Comparison of ENCODE assay signal across 8 cellular contexts in the genomic region with DNA sequence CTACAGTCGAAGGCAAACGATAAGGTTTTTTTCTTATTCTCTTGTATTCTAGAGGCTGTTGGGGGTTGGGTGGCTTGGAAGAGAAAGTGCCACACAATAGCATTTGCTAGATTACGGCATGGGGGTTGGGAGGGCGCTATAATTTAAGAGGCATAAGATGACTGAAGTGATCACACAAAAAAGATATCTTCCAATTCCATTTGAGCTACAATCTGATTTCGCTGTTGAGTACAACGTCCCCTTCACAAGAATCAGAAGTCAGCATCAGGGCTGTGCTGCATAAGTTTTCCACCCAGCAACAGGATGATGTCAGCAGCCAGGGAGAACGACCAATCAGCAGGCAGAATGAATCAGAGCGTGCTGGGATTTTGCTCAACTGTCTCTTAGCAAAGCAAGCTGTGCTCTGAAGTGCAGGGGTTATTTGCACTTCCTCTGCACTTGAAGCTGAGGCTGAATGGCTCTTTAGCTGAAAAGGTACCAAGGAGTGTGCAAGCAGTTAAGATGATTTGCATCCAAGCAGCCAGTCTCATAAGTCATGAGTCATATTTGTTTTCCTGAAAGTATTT. TPM values are rescaled to one million over a fixed set of nuclear protein-coding genes. Genes with fewer than 3 reads are reported as not detected.
DNase-seq lines count a peak whose midpoint lies in the region; ATAC-seq and TF ChIP-seq lines count a peak whose summit lies in the region.

No MANE protein-coding gene starts in this region.

- peak overlapping the region; percentile 69 for H3K4me3 Mint-ChIP-seq in activated naive CD4-positive, alpha-beta T cell treated with anti-CD3 and anti-CD28 coated beads, Interleukin-2, amount 10 ng/mL, durations not matched to agents 7 days and 5 days

- peak; percentile 52 for DNase-seq in DND-41
- peak; percentile 92 for DNase-seq in GM23248
- peak; percentile 22 for DNase-seq in LoVo (ENCODE audit: low spot score)
- peak; percentile 93 for DNase-seq in SIG-M5 treated with dmso at 0.1 percent for 504 hours (lab: John Stamatoyannopoulos, UW; ENCODE audit: unreplicated experiment)
- DNase-seq in activated naive CD4-positive, alpha-beta T cell treated with anti-CD3 and anti-CD28 coated beads, Interleukin-2, amount 10 ng/mL, durations not matched to agents 7 days and 5 days = peak; percentile 90
- peak; percentile 86 for DNase-seq in germinal center (ENCODE audit: low spot score)
- peak; percentile 18 to 94 (median 78) for DNase-seq in nucleus accumbens (lab: John Stamatoyannopoulos, UW)
- peak; percentile 82 for DNase-seq in suprapubic skin (ENCODE audit: low spot score in 2 of 2)

- H3K27ac ChIP-seq in DND-41 (ENCODE audit: low read length) (no peak overlapping the region), GM23248 (peak overlapping the region; percentile 7; the same call in 1 of the 2 replicates), suprapubic skin (peak overlapping the region; percentile 68)

- H3K9me3 Mint-ChIP-seq in activated naive CD4-positive, alpha-beta T cell treated with anti-CD3 and anti-CD28 coated beads, Interleukin-2, amount 10 ng/mL, durations not matched to agents 7 days and 5 days = peaks cover 7% of the 10 kb centered on the region

- H3K4me1 ChIP-seq in DND-41 (ENCODE audit: insufficient read depth, low read length) = peaks cover 18% of the 10 kb centered on the region
- H3K4me1 ChIP-seq in GM23248 (ENCODE audit: insufficient read depth) = peaks cover 8% of the 10 kb centered on the region; the same call in 1 of the 2 replicates
- peaks cover 37% of the 10 kb centered on the region for H3K4me1 ChIP-seq in suprapubic skin

- H3F3A ChIP-seq in GM23248 (ENCODE audit: insufficient read depth) = no peaks in the 10 kb centered on the region

- TF ChIP-seq EP300 in suprapubic skin (IDR thresholded peaks at IDR 0.05) = no peak

- no peak for TF ChIP-seq CTCF in DND-41 (IDR thresholded peaks at IDR 0.05; ENCODE audit: borderline replicate concordance, extremely low read depth, low read length, poor library complexity, severe bottlenecking)
- TF ChIP-seq CTCF in suprapubic skin (IDR thresholded peaks at IDR 0.05) = no peak

- H3K4me3 ChIP-seq in DND-41 (ENCODE audit: low read depth in 1 of 2, low read length in 2 of 2) (peak overlapping the region in 1 of 2 experiments; percentile 48; a peak in 2 of 4 replicates), GM23248 (peak overlapping the region; percentile 65), suprapubic skin (peak overlapping the region; percentile 34)

- ATAC-seq in DND-41 (ENCODE audit: insufficient read depth, low read depth) = peak; percentile 98

- H3K79me2 ChIP-seq in DND-41 (ENCODE audit: insufficient read depth, low read length) = no peaks in the 10 kb centered on the region
- H3K79me2 ChIP-seq in GM23248 (ENCODE audit: insufficient read depth) = no peaks in the 10 kb centered on the region

- H3K9me3 ChIP-seq in DND-41 (ENCODE audit: insufficient read depth, low read length, severe bottlenecking) (no peaks in the 10 kb centered on the region), GM23248 (ENCODE audit: low read depth) (no peaks in the 10 kb centered on the region), suprapubic skin (no peaks in the 10 kb centered on the region)

- in situ Hi-C loops in GM23248 (cut with MboI) = no loop called here

- 9 to 10% methylated on average over 8 of the region's 8 CpGs for WGBS in GM23248 (ENCODE audit: low coverage in 1 of 2, low lambda C conversion rate in 2 of 2, missing lambda C conversion rate in 2 of 2), 2 experiments
- WGBS in suprapubic skin = 8% methylated on average over 8 of the region's 8 CpGs

- H3K27me3 Mint-ChIP-seq in activated naive CD4-positive, alpha-beta T cell treated with anti-CD3 and anti-CD28 coated beads, Interleukin-2, amount 10 ng/mL, durations not matched to agents 7 days and 5 days = no peaks in the 10 kb centered on the region

- peaks cover 3% of the 10 kb centered on the region for H3K36me3 Mint-ChIP-seq in activated naive CD4-positive, alpha-beta T cell treated with anti-CD3 and anti-CD28 coated beads, Interleukin-2, amount 10 ng/mL, durations not matched to agents 7 days and 5 days

- CTCF ChIA-PET in activated naive CD4-positive, alpha-beta T cell treated with anti-CD3 and anti-CD28 coated beads, Interleukin-2, amount 10 ng/mL, durations not matched to agents 7 days and 5 days (lab: Charles Lee) = interaction anchor here (0.8 to 3.2 kb wide), 5 partner anchors 9 to 451 kb away, joined by 3 to 22 read pairs (median 6); a partner anchor contains a TSS

- H4K20me1 ChIP-seq in DND-41 (ENCODE audit: insufficient read depth, low read length) = no peaks in the 10 kb centered on the region
- H4K20me1 ChIP-seq in GM23248 (ENCODE audit: insufficient read depth) = no peaks in the 10 kb centered on the region

- peak overlapping the region; percentile 24; the same call in 1 of the 2 replicates for H3K9ac ChIP-seq in DND-41 (ENCODE audit: low read depth, low read length)
- H3K9ac ChIP-seq in GM23248 = peak overlapping the region; percentile 45

- H3K27me3 ChIP-seq in DND-41 (ENCODE audit: insufficient read depth, low read length, poor library complexity) (no peaks in the 10 kb centered on the region), GM23248 (replicated peaks; ENCODE audit: insufficient read depth) (no peaks in the 10 kb centered on the region), suprapubic skin (no peaks in the 10 kb centered on the region)

- H2AFZ ChIP-seq in DND-41 (ENCODE audit: low read depth, low read length) (peak overlapping the region; percentile 57), GM23248 (peak overlapping the region; percentile 79)

- H3K27ac Mint-ChIP-seq in activated naive CD4-positive, alpha-beta T cell treated with anti-CD3 and anti-CD28 coated beads, Interleukin-2, amount 10 ng/mL, durations not matched to agents 7 days and 5 days = peak overlapping the region; percentile 86

- H3K4me1 Mint-ChIP-seq in activated naive CD4-positive, alpha-beta T cell treated with anti-CD3 and anti-CD28 coated beads, Interleukin-2, amount 10 ng/mL, durations not matched to agents 7 days and 5 days = peaks cover 49% of the 10 kb centered on the region

- H3K36me3 ChIP-seq in DND-41 (ENCODE audit: insufficient read depth, low read length) (no peaks in the 10 kb centered on the region), GM23248 (ENCODE audit: low read depth) (no peaks in the 10 kb centered on the region), suprapubic skin (no peaks in the 10 kb centered on the region)

- H3K9me2 ChIP-seq in GM23248 (ENCODE audit: insufficient read depth) = no peaks in the 10 kb centered on the region

- no peak for TF ChIP-seq POLR2A in suprapubic skin (IDR thresholded peaks at IDR 0.05)

- peak overlapping the region; percentile 53 for H3K4me2 ChIP-seq in DND-41 (ENCODE audit: insufficient read depth, low read length)
- peak overlapping the region; percentile 77 for H3K4me2 ChIP-seq in GM23248 (ENCODE audit: unreplicated experiment)

RNA-seq across cellular contexts. Expression of a gene that starts 23.2 kb away (rescaled TPM):
- total RNA-seq in GM23248 (2014; rRNA removed; shearing (Covaris generic)) = 19.2 TPM in 2 replicates
- 2.8 and 2.9 TPM in 2 replicates for polyA plus RNA-seq in GM23248 (2016; fragmentation: Nextera tagmentation; extraction: Ambion mirVana)
- 10 to 100 TPM; 27.6 to 41.0 (median 32.1) TPM for total RNA-seq in suprapubic skin

Comparison
In these comparisons a context has a peak if more than half of its experiments do, and no peak if none do; other contexts are left out.
1. DNase-seq: peak in every context shown above with its lines; median percentile 93 in SIG-M5 treated with dmso at 0.1 percent for 504 hours; 92 in GM23248; 90 in activated naive CD4-positive, alpha-beta T cell treated with anti-CD3 and anti-CD28 coated beads, Interleukin-2, amount 10 ng/mL, durations not matched to agents 7 days and 5 days; 86 in germinal center; 82 in suprapubic skin; 78 in nucleus accumbens; 52 in DND-41; 22 in LoVo.